22 cellular contexts compared by ENCODE assay signal in the genomic region with DNA sequence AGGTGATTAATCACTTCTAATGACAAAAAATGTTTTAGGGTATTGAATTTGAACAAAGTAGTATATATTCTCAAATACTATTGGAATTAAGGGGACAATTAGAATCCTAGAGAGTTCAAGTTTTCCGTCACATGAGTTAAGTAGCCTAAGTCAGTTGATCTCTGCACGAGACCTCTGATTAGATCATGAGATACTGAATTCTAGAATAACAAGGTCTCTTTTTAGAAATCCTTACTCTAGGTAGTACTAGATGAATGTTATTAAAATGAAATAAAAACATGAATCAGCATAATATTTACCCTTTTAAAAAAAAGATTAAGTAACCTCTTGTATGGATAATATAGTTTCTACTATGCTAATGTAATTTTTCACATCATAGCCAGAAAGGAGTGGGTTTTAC. TPM values are rescaled to one million over a fixed set of nuclear protein-coding genes. Genes with fewer than 3 reads are reported as not detected.
DNase-seq lines count a peak whose midpoint lies in the region; ATAC-seq and TF ChIP-seq lines count a peak whose summit lies in the region.
"Had no signal": no experiment of that assay in that cellular context is flagged by ENCODE, and none has a peak within 500 bp of the region (broad histone marks: within the 10 kb centered on the region; RNA-seq: fewer than 3 reads in every experiment).

No MANE protein-coding gene starts in this region.

- H3K27me3 Mint-ChIP-seq in CD4-positive, CD25-positive, alpha-beta regulatory T cell = no peaks in the 10 kb centered on the region
- no peaks in the 10 kb centered on the region for H3K27me3 Mint-ChIP-seq in activated T-helper 17 cell treated with anti-CD3 and anti-CD28 coated beads, Interleukin-2, amount 50 U/mL, for 72 hours
- H3K27me3 Mint-ChIP-seq: B cell, IgD-negative memory B cell had no signal

- peaks cover 4% of the 10 kb centered on the region for H3K36me3 Mint-ChIP-seq in CD4-positive, CD25-positive, alpha-beta regulatory T cell
- no peaks in the 10 kb centered on the region for H3K36me3 Mint-ChIP-seq in activated T-helper 17 cell treated with anti-CD3 and anti-CD28 coated beads, Interleukin-2, amount 50 U/mL, for 72 hours (ENCODE audit: low read depth)
- H3K36me3 Mint-ChIP-seq: IgD-negative memory B cell had no signal

- no peaks in the 10 kb centered on the region for H3K27me3 ChIP-seq in CD4-positive, CD25-positive, alpha-beta regulatory T cell (ENCODE audit: control insufficient read depth, insufficient read depth, low read length)
- H3K27me3 ChIP-seq in WERI-Rb-1 (ENCODE audit: insufficient read depth, low read depth, severe bottlenecking) = no peaks in the 10 kb centered on the region
- H3K27me3 ChIP-seq: Peyer's patch, SJSA1 had no signal

- no peak for TF ChIP-seq CTCF in WERI-Rb-1 (IDR thresholded peaks at IDR 0.05; ENCODE audit: low read depth, low read length)
- TF ChIP-seq CTCF in retinal pigment epithelial cell (conservative IDR thresholded peaks at IDR 0.05; ENCODE audit: low read depth, low read length) = no peak

- H3K4me3 Mint-ChIP-seq in CD4-positive, CD25-positive, alpha-beta regulatory T cell = no peak overlapping the region
- no peak overlapping the region for H3K4me3 Mint-ChIP-seq in activated T-helper 17 cell treated with anti-CD3 and anti-CD28 coated beads, Interleukin-2, amount 50 U/mL, for 72 hours
- H3K4me3 Mint-ChIP-seq: B cell, CD14-positive monocyte had no signal

- H3K4me1 ChIP-seq in CD4-positive, CD25-positive, alpha-beta regulatory T cell (ENCODE audit: control insufficient read depth, insufficient read depth, low read length, poor library complexity, severe bottlenecking) = peaks cover 89% of the 10 kb centered on the region

- no peak for DNase-seq in CD4-positive, CD25-positive, alpha-beta regulatory T cell
- DNase-seq in WERI-Rb-1 = no peak
- peak; percentile 52 for DNase-seq in globus pallidus (ENCODE audit: low spot score)
- DNase-seq in retinal pigment epithelial cell (ENCODE audit: low read depth) = peak; percentile 19
- no peak for DNase-seq in effector CD8-positive, alpha-beta T cell (lab: John Stamatoyannopoulos, UW)
- DNase-seq: DMS79, Karpas-422, MV-4-11, NCI-H1105 treated with DMSO at 0.1 percent for 48 hours, NCI-H2081, NCI-H2171, NCI-H345, NCI-H524, Peyer's patch had no signal

- H3K27ac Mint-ChIP-seq in CD4-positive, CD25-positive, alpha-beta regulatory T cell = no peak overlapping the region
- no peak overlapping the region for H3K27ac Mint-ChIP-seq in activated T-helper 17 cell treated with anti-CD3 and anti-CD28 coated beads, Interleukin-2, amount 50 U/mL, for 72 hours
- H3K27ac Mint-ChIP-seq: B cell, IgD-negative memory B cell had no signal

- H3K4me3 ChIP-seq in CD4-positive, CD25-positive, alpha-beta regulatory T cell (ENCODE audit: low read depth, low read length) = peak overlapping the region; percentile 37
- no peak overlapping the region for H3K4me3 ChIP-seq in WERI-Rb-1 (ENCODE audit: low read depth, low read length)
- H3K4me3 ChIP-seq in retinal pigment epithelial cell (ENCODE audit: low read length) = no peak overlapping the region
- H3K4me3 ChIP-seq: Peyer's patch, SJSA1 had no signal

- H3K27ac ChIP-seq in CD4-positive, CD25-positive, alpha-beta regulatory T cell (ENCODE audit: insufficient read depth, low read length, poor library complexity, severe bottlenecking) = peak overlapping the region; percentile 55
- H3K27ac ChIP-seq in WERI-Rb-1 = peak overlapping the region; percentile 48
- H3K27ac ChIP-seq: HL-60, Peyer's patch, SJSA1 had no signal

- no peaks in the 10 kb centered on the region for H3K36me3 ChIP-seq in CD4-positive, CD25-positive, alpha-beta regulatory T cell (ENCODE audit: control insufficient read depth, insufficient read depth, low read length)
- no peaks in the 10 kb centered on the region for H3K36me3 ChIP-seq in WERI-Rb-1
- H3K36me3 ChIP-seq: Peyer's patch, SJSA1 had no signal

- H3K9me3 ChIP-seq in CD4-positive, CD25-positive, alpha-beta regulatory T cell (ENCODE audit: control insufficient read depth in 2 of 2, low read length in 2 of 2) = no peaks in the 10 kb centered on the region
- H3K9me3 ChIP-seq in WERI-Rb-1 (ENCODE audit: severe bottlenecking) = no peaks in the 10 kb centered on the region
- H3K9me3 ChIP-seq: Peyer's patch, SJSA1 had no signal

- peaks cover 56 to 93% (median 84%) of the 10 kb centered on the region in 4 donors for H3K4me1 Mint-ChIP-seq in CD4-positive, CD25-positive, alpha-beta regulatory T cell
- peaks cover 69% of the 10 kb centered on the region for H3K4me1 Mint-ChIP-seq in activated T-helper 17 cell treated with anti-CD3 and anti-CD28 coated beads, Interleukin-2, amount 50 U/mL, for 72 hours

- ATAC-seq in CD4-positive, CD25-positive, alpha-beta regulatory T cell (ENCODE audit: low read depth in 2 of 2) = no peak
- ATAC-seq in activated T-helper 17 cell treated with anti-CD3 and anti-CD28 coated beads, Interleukin-2, amount 50 U/mL, for 72 hours (replicated peaks) = no peak
- no peak for ATAC-seq in GM18511 (IDR thresholded peaks at IDR 0.05; ENCODE audit: unreplicated experiment)
- ATAC-seq: Right ventricle myocardium inferior had no signal

- peaks cover 0 to 4% (median 0%) of the 10 kb centered on the region in 7 donors for H3K9me3 Mint-ChIP-seq in CD4-positive, CD25-positive, alpha-beta regulatory T cell
- H3K9me3 Mint-ChIP-seq in activated T-helper 17 cell treated with anti-CD3 and anti-CD28 coated beads, Interleukin-2, amount 50 U/mL, for 72 hours = no peaks in the 10 kb centered on the region
- H3K9me3 Mint-ChIP-seq: CD14-positive monocyte, IgD-negative memory B cell had no signal

RNA-seq across cellular contexts. Expression of gene MYO5A, which starts 43.4 kb away (rescaled TPM):
- total RNA-seq in CD4-positive, CD25-positive, alpha-beta regulatory T cell = 63.3 TPM
- 10 to 100 TPM in 2 of 4 donors, 1 to 10 TPM in 2; 6.1 to 14.6 (median 10.6) TPM for polyA plus RNA-seq in CD4-positive, CD25-positive, alpha-beta regulatory T cell
- 10 to 100 TPM; 33.1 to 59.3 TPM for total RNA-seq in activated T-helper 17 cell treated with anti-CD3 and anti-CD28 coated beads, Interleukin-2, amount 50 U/mL, for 72 hours

Comparison
In these comparisons a context has a peak if more than half of its experiments do, and no peak if none do; other contexts are left out.
1. DNase-seq: peak in globus pallidus (single experiment) and retinal pigment epithelial cell (single experiment); none in CD4-positive, CD25-positive, alpha-beta regulatory T cell (0 of 3), WERI-Rb-1 (single experiment) and effector CD8-positive, alpha-beta T cell (single experiment).